1 cellular context compared by ENCODE assay signal in the genomic region with DNA sequence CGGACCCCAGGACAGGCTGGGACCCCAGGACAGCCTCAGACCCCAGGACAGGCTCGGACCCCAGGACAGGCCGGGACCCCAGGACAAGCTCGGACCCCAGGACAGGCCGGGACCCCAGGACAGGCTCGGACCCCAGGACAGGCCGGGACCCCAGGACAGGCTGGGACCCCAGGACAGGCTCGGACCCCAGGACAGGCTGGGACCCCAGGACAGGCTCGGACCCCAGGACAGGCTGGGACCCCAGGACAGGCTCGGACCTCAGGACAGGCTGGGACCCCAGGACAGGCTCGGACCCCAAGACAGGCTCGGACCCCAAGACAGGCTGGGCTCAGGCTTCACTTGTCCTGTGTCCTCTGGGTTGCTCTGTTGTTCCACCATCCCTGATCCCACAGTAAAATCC. TPM values are rescaled to one million over a fixed set of nuclear protein-coding genes. Genes with fewer than 3 reads are reported as not detected.
"Had no signal": no experiment of that assay in that cellular context is flagged by ENCODE, and none has a peak within 500 bp of the region (broad histone marks: within the 10 kb centered on the region; RNA-seq: fewer than 3 reads in every experiment).

No MANE protein-coding gene starts in this region.

RNA-seq across cellular contexts. Expression of a gene that starts 32.2 kb away (rescaled TPM):
- polyA plus RNA-seq: naive thymus-derived CD4-positive, alpha-beta T cell had no signal
